ENCODE assay signal across 35 cellular contexts in the genomic region with DNA sequence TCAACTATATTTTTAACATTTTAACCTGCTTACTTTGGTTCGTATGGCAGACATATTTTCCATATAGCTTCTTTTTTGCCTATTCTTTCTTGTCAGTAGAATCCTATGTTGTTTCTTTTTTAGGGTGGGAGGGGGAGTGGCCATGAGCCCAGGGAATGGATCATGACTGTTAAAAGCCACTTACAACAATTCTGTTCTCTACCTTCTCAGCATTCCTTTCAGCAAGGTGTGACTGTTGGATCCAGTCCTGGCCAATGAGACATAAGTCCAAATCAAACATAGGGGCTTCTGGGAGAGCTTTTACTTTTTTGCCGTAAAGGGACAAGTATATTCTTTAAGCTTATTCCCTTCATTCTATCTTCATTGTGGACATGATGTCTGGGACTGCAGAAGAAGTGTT. TPM values are rescaled to one million over a fixed set of nuclear protein-coding genes. Genes with fewer than 3 reads are reported as not detected.
DNase-seq lines count a peak whose midpoint lies in the region; ATAC-seq and TF ChIP-seq lines count a peak whose summit lies in the region.
"Had no signal": no experiment of that assay in that cellular context is flagged by ENCODE, and none has a peak within 500 bp of the region (broad histone marks: within the 10 kb centered on the region; RNA-seq: fewer than 3 reads in every experiment).

No MANE protein-coding gene starts in this region.

- no TSS peak for BruUV-seq in IMR-90 (replicated peaks; lab: Mats Ljungman, UMichigan)

- H3K27me3 ChIP-seq in IMR-90 (ENCODE audit: control insufficient read depth, insufficient read depth, low read length) (no peaks in the 10 kb centered on the region), parathyroid adenoma (ENCODE audit: control insufficient read depth, insufficient read depth, low read length) (no peaks in the 10 kb centered on the region), thyroid gland (no peaks in the 10 kb centered on the region), upper lobe of right lung (no peaks in the 10 kb centered on the region), foreskin keratinocyte (no peaks in the 10 kb centered on the region), uterus (no peaks in the 10 kb centered on the region)
- H3K27me3 ChIP-seq: BE2C; BLaER1; BLaER1 treated with 17β-estradiol and CSF1 and Interleukin-3, amounts not matched to agents 10 nM and 100 nM had no signal

- TF ChIP-seq POLR2A in IMR-90 (IDR thresholded peaks at IDR 0.05; ENCODE audit: low read depth, low read length), result no peak
- TF ChIP-seq POLR2A in thyroid gland (IDR thresholded peaks at IDR 0.05), result peak in 1 of 2 donors; percentile 19
- no peak for TF ChIP-seq POLR2A in uterus (IDR thresholded peaks at IDR 0.05)

- H4K91ac ChIP-seq in IMR-90 (ENCODE audit: insufficient read depth, low read depth, low read length), result no peak overlapping the region

- H3K14ac ChIP-seq in IMR-90 (replicated peaks; ENCODE audit: low read depth, low read length), result no peak overlapping the region

- no peak overlapping the region for H3K23ac ChIP-seq in IMR-90 (ENCODE audit: low read depth, low read length)

- peaks cover 5% of the 10 kb centered on the region for H3K9me1 ChIP-seq in IMR-90 (ENCODE audit: insufficient read depth, low read length)

- no CpG with 5 or more reads among the region's 2 CpGs for WGBS in IMR-90 (ENCODE audit: extremely low coverage in 2 of 2, insufficient read length in 1 of 2), 2 experiments
- WGBS in thyroid gland, 2 donors, result 35 to 55% methylated on average over 2 of the region's 2 CpGs

- POLR2A ChIA-PET in IMR-90 (lab: Charles Lee; ENCODE audit: unreplicated experiment), result no interaction called here

- no peak overlapping the region for H3K18ac ChIP-seq in IMR-90 (ENCODE audit: low read depth, low read length)

- H3K36me3 ChIP-seq in IMR-90 (ENCODE audit: control insufficient read depth, insufficient read depth, low read length), result no peaks in the 10 kb centered on the region
- no peaks in the 10 kb centered on the region for H3K36me3 ChIP-seq in parathyroid adenoma (ENCODE audit: control insufficient read depth, insufficient read depth, low read length)
- no peaks in the 10 kb centered on the region for H3K36me3 ChIP-seq in thyroid gland
- H3K36me3 ChIP-seq in upper lobe of right lung, result no peaks in the 10 kb centered on the region
- no peaks in the 10 kb centered on the region for H3K36me3 ChIP-seq in uterus
- H3K36me3 ChIP-seq: BE2C; BLaER1; BLaER1 treated with 17β-estradiol and CSF1 and Interleukin-3, amounts not matched to agents 10 nM and 100 nM had no signal

- no peak overlapping the region for H2BK15ac ChIP-seq in IMR-90 (ENCODE audit: low read depth, low read length)

- no peak overlapping the region for H3K4ac ChIP-seq in IMR-90 (ENCODE audit: low read depth, low read length)

- H3K4me1 ChIP-seq in IMR-90 (ENCODE audit: control insufficient read depth, insufficient read depth, low read length) (peaks cover 8% of the 10 kb centered on the region), parathyroid adenoma (peaks cover 34% of the 10 kb centered on the region), thyroid gland (peaks cover 13 to 16% of the 10 kb centered on the region in 2 donors), upper lobe of right lung (peaks cover 7% of the 10 kb centered on the region), foreskin keratinocyte (no peaks in the 10 kb centered on the region), uterus (no peaks in the 10 kb centered on the region)
- H3K4me1 ChIP-seq: BE2C, BLaER1 had no signal

- dilution Hi-C loops in IMR-90 (cut with HindIII; ENCODE audit: low sequenced_read_pairs, unreplicated experiment), result no loop called here

- TF ChIP-seq RAD21 in IMR-90 (IDR thresholded peaks at IDR 0.05; ENCODE audit: low read length), result no peak

- peak overlapping the region; percentile 3; the same call in 1 of the 2 replicates for H2BK20ac ChIP-seq in IMR-90 (ENCODE audit: low read depth, low read length)

- TF ChIP-seq CTCF in IMR-90 (conservative IDR thresholded peaks at IDR 0.05; ENCODE audit: low read depth, low read length) (no peak), parathyroid adenoma (IDR thresholded peaks at IDR 0.05) (no peak), thyroid gland (IDR thresholded peaks at IDR 0.05) (no peak), upper lobe of right lung (IDR thresholded peaks at IDR 0.05) (no peak), foreskin keratinocyte (conservative IDR thresholded peaks at IDR 0.05) (no peak), uterus (IDR thresholded peaks at IDR 0.05) (no peak)

- H4K20me1 ChIP-seq in IMR-90 (ENCODE audit: insufficient read depth, low read length), result no peaks in the 10 kb centered on the region
- H4K20me1 ChIP-seq: BLaER1; BLaER1 treated with 17β-estradiol and CSF1 and Interleukin-3, amounts not matched to agents 10 nM and 100 nM had no signal

- H3K27ac ChIP-seq in IMR-90 (ENCODE audit: insufficient read depth, low read length) (no peak overlapping the region), parathyroid adenoma (peak overlapping the region; percentile 25), thyroid gland (peak overlapping the region; percentile 80 to 87 (median 84)), upper lobe of right lung (no peak overlapping the region), foreskin keratinocyte (no peak overlapping the region), uterus (no peak overlapping the region)
- H3K27ac ChIP-seq: 22Rv1; A549; BLaER1; BLaER1 treated with 17β-estradiol and CSF1 and Interleukin-3, amounts not matched to agents 10 nM and 100 nM; C4-2B had no signal

- H4K5ac ChIP-seq in IMR-90 (ENCODE audit: low read depth, low read length), result no peak overlapping the region

- H2AK5ac ChIP-seq in IMR-90 (ENCODE audit: low read depth, low read length), result no peak overlapping the region

- CTCF ChIA-PET in IMR-90 (lab: Yijun Ruan, JAX), result no interaction called here

- no peaks in the 10 kb centered on the region for H3K79me1 ChIP-seq in IMR-90 (ENCODE audit: low read depth in 1 of 2, low read length in 2 of 2)

- no peaks in the 10 kb centered on the region for H3K9me3 ChIP-seq in IMR-90 (ENCODE audit: control insufficient read depth, insufficient read depth, low read length)
- H3K9me3 ChIP-seq in parathyroid adenoma (ENCODE audit: control insufficient read depth, low read length), result no peaks in the 10 kb centered on the region
- no peaks in the 10 kb centered on the region for H3K9me3 ChIP-seq in thyroid gland
- H3K9me3 ChIP-seq in upper lobe of right lung, result no peaks in the 10 kb centered on the region
- no peaks in the 10 kb centered on the region for H3K9me3 ChIP-seq in uterus
- H3K9me3 ChIP-seq: A549; BE2C; BLaER1; BLaER1 treated with 17β-estradiol and CSF1 and Interleukin-3, amounts not matched to agents 10 nM and 100 nM; Caco-2 had no signal

- H3K4me2 ChIP-seq in IMR-90 (ENCODE audit: low read depth, low read length) (no peak overlapping the region), parathyroid adenoma (ENCODE audit: low read length) (no peak overlapping the region)
- H3K4me2 ChIP-seq: A549; BLaER1; BLaER1 treated with 17β-estradiol and CSF1 and Interleukin-3, amounts not matched to agents 10 nM and 100 nM had no signal

- H3K4me3 ChIP-seq in IMR-90 (ENCODE audit: insufficient read depth, low read depth, low read length) (no peak overlapping the region), parathyroid adenoma (ENCODE audit: low read depth, low read length) (no peak overlapping the region), thyroid gland (replicated peaks in 1 of 3) (no peak overlapping the region), upper lobe of right lung (no peak overlapping the region), uterus (no peak overlapping the region)
- H3K4me3 ChIP-seq: A549; BLaER1; BLaER1 treated with 17β-estradiol and CSF1 and Interleukin-3, amounts not matched to agents 10 nM and 100 nM had no signal

- H4K8ac ChIP-seq in IMR-90 (ENCODE audit: low read depth in 2 of 2, low read length in 2 of 2), result no peak overlapping the region

- no peaks in the 10 kb centered on the region for H3K79me2 ChIP-seq in parathyroid adenoma

- H3K9ac ChIP-seq in IMR-90 (ENCODE audit: low read depth, low read length), result no peak overlapping the region
- H3K9ac ChIP-seq in parathyroid adenoma, result no peak overlapping the region
- H3K9ac ChIP-seq: BLaER1; BLaER1 treated with 17β-estradiol and CSF1 and Interleukin-3, amounts not matched to agents 10 nM and 100 nM had no signal

- no peak overlapping the region for H3K56ac ChIP-seq in IMR-90 (ENCODE audit: extremely low read depth, insufficient read depth, low read length)

- H2BK120ac ChIP-seq in IMR-90 (ENCODE audit: low read depth, low read length), result peak overlapping the region; percentile 28; the same call in 1 of the 2 replicates

- intact Hi-C loops in IMR-90 (cut with micrococcal nuclease), result loop anchor here (5.0 kb wide), 1 partner anchor 806 kb away; no protein-coding TSS in a partner anchor
- intact Hi-C loops in thyroid gland (cut with DNase I), result loop anchor here (10.0 kb wide), 1 partner anchor 134 kb away; no protein-coding TSS in a partner anchor
- intact Hi-C loops in upper lobe of right lung (cut with DNase I), result loop anchor here (10.0 kb wide), 2 partner anchors 374 to 444 kb away; no protein-coding TSS in a partner anchor
- intact Hi-C loops in uterus (cut with DNase I; ENCODE audit: low total_unique reads), result no loop called here

- in situ Hi-C loops in IMR-90 (cut with MboI; ENCODE audit: low sequenced_read_pairs), result loop anchor here (5.0 to 25.0 kb wide), 4 partner anchors 144 to 796 kb away; a partner anchor contains a TSS

- H2BK5ac ChIP-seq in IMR-90 (ENCODE audit: low read depth, low read length, poor library complexity, severe bottlenecking), result no peak overlapping the region

- H2AFZ ChIP-seq in IMR-90 (replicated peaks; ENCODE audit: low read length, poor library complexity) (no peak overlapping the region), parathyroid adenoma (peak overlapping the region; percentile 74)

- no peak overlapping the region for H2AK9ac ChIP-seq in IMR-90 (replicated peaks; ENCODE audit: low read depth, low read length, poor library complexity)

- DNase-seq in IMR-90 (no peak), thyroid gland (peak; percentile 63 to 67), upper lobe of right lung (no peak), foreskin keratinocyte (no peak), Ammon's horn (ENCODE audit: low spot score) (no peak), uterus (no peak)
- DNase-seq: 8988T; ACHN; AML-193; BE2C; C1 segment of cervical spinal cord; Caco-2; Calu3; CD4-positive, alpha-beta memory T cell; CD4-positive, alpha-beta T cell; CD4-positive, CD25-positive, alpha-beta regulatory T cell; CD8-positive, alpha-beta memory T cell; CD8-positive, alpha-beta T cell; COR-L47; DMS 273 treated with DMSO at 0.1 percent for 48 hours; DMS153; DMS53; DMS79; DMS79 treated with DMSO at 0.1 percent for 48 hours; DND-41; EL had no signal

- ATAC-seq in IMR-90 (ENCODE audit: low read depth), result no peak
- ATAC-seq in upper lobe of right lung, result peak; percentile 37
- ATAC-seq in foreskin keratinocyte, result no peak
- no peak for ATAC-seq in GM18511 (IDR thresholded peaks at IDR 0.05; ENCODE audit: unreplicated experiment)
- ATAC-seq: A549; CD8-positive, alpha-beta T cell had no signal

RNA-seq across cellular contexts. Expression of a gene that starts 25.0 kb away (rescaled TPM):
- total RNA-seq in IMR-90 (2012; rRNA removed) (under 0.01 TPM in 2 replicates), thyroid gland (1 to 10 TPM; 3.2 to 9.3 (median 6.3) TPM), upper lobe of right lung (1.1 TPM), foreskin keratinocyte (0.04 TPM in 1 of 2 replicates, not detected in the other), uterus (1 to 10 TPM; 1.0 to 8.4 (median 2.7) TPM)
- polyA plus RNA-seq in IMR-90 (2012; rRNA removed) (0.07 and 0.09 TPM in 2 replicates), foreskin keratinocyte (0.02 and 0.07 TPM in 2 replicates)
- not detected in 2 replicates for polyA plus RNA-seq in IMR-90 (2012; cell fraction: cytosol; rRNA removed)
- under 0.01 and 0.05 TPM in 2 replicates for polyA plus RNA-seq in IMR-90 (2012; cell fraction: nucleus; rRNA removed; ENCODE audit: low replicate concordance)
- total RNA-seq: A673 had no signal
- polyA plus RNA-seq: CD14-positive monocyte had no signal

RNA-seq across cellular contexts. Expression of a gene that starts 32.2 kb away (rescaled TPM):
- total RNA-seq in IMR-90 (2012; rRNA removed) (50.5 and 57.2 TPM in 2 replicates), thyroid gland (100 to 1,000 TPM; 109 to 169 (median 139) TPM), upper lobe of right lung (52.7 TPM), foreskin keratinocyte (72.5 and 76.1 TPM in 2 replicates), uterus (10 to 100 TPM; 32.5 to 64.1 (median 54.1) TPM)
- polyA plus RNA-seq in IMR-90 (2012; rRNA removed) (49.8 and 52.7 TPM in 2 replicates), foreskin keratinocyte (77.3 and 88.4 TPM in 2 replicates)
- 19.7 and 28.3 TPM in 2 replicates for polyA plus RNA-seq in IMR-90 (2012; cell fraction: cytosol; rRNA removed)
- polyA plus RNA-seq in IMR-90 (2012; cell fraction: nucleus; rRNA removed; ENCODE audit: low replicate concordance), result 15.2 and 33.4 TPM in 2 replicates

Comparison
In these comparisons a context has a peak if more than half of its experiments do, and no peak if none do; other contexts are left out.
1. DNase-seq: peak in thyroid gland (2 of 2); none in IMR-90 (single experiment), upper lobe of right lung (single experiment), foreskin keratinocyte (0 of 2), Ammon's horn (single experiment) and uterus (0 of 2).
2. H3K27ac ChIP-seq: peak in parathyroid adenoma (single experiment) and thyroid gland (3 of 3); none in IMR-90 (single experiment), upper lobe of right lung (single experiment), foreskin keratinocyte (single experiment) and uterus (0 of 2).